ENCODE assay signal across 22 cellular contexts in the genomic region with DNA sequence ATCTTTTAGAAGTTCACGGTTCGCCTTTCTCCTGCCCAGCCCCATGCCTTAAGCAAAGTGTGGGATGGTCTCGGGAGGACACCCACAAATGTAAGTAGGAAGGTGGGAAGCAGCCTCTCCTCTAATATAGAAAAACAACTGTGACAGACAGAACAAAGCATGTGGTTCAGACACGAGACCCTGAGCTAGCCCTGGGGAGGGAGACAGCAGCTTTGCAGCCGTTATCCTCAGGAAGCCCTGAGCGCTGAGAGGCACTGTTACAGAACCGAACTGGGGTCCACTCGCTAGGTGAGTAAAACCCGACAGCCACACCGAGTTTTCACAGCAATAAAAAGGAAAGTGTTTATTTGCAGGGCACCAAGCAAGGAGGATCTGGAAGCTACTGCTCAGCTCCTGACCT.
DNase-seq lines count a peak whose midpoint lies in the region; ATAC-seq, FAIRE-seq and TF ChIP-seq lines count a peak whose summit lies in the region.
"Had no signal": no experiment of that assay in that cellular context is flagged by ENCODE, and none has a peak within 500 bp of the region (broad histone marks: within the 10 kb centered on the region; RNA-seq: fewer than 3 reads in every experiment).

No MANE protein-coding gene starts in this region.

- TF ChIP-seq EP300 in HepG2 (IDR thresholded peaks at IDR 0.05; ENCODE audit: low read depth in 2 of 2, low read length in 2 of 2) (no peak), HepG2 (CRISPR knock-in tag; IDR thresholded peaks at IDR 0.05; ENCODE audit: borderline replicate concordance) (no peak)

- H2AFZ ChIP-seq in GM23338 (peak overlapping the region; percentile 25), Karpas-422 (ENCODE audit: low read length) (no peak overlapping the region), HepG2 (ENCODE audit: low read length) (no peak overlapping the region)

- no peaks in the 10 kb centered on the region for H3K9me2 ChIP-seq in GM23338 (ENCODE audit: insufficient read depth)
- no peaks in the 10 kb centered on the region for H3K9me2 ChIP-seq in Karpas-422 (replicated peaks; ENCODE audit: insufficient read depth, low read length)

- POLR2A ChIA-PET in HepG2 (lab: Yijun Ruan, JAX) = no interaction called here

- H3K79me2 ChIP-seq in GM23338 (replicated peaks; ENCODE audit: insufficient read depth) = no peaks in the 10 kb centered on the region
- H3K79me2 ChIP-seq in Karpas-422 (ENCODE audit: low read length) = no peaks in the 10 kb centered on the region
- H3K79me2 ChIP-seq in HepG2 (ENCODE audit: insufficient read depth, low read length) = no peaks in the 10 kb centered on the region

- H3K27ac ChIP-seq in GM23338 (ENCODE audit: low read depth) (no peak overlapping the region), uterus (peak overlapping the region; percentile 23 to 57), Karpas-422 (ENCODE audit: low read length) (no peak overlapping the region), HepG2 (ENCODE audit: extremely low read length, insufficient read depth, low read length) (no peak overlapping the region)
- H3K27ac ChIP-seq: RWPE1, SJCRH30 had no signal

- no peak overlapping the region for H3K4me3 Mint-ChIP-seq in GM23338
- H3K4me3 Mint-ChIP-seq: CD4-positive, alpha-beta T cell had no signal

- TF ChIP-seq POLR2A in uterus (IDR thresholded peaks at IDR 0.05) (no peak), HepG2 (IDR thresholded peaks at IDR 0.05; ENCODE audit: insufficient read depth in 1 of 2, low read depth in 2 of 2, low read length in 2 of 2) (no peak)

- no peak overlapping the region for H3K27ac Mint-ChIP-seq in GM23338
- H3K27ac Mint-ChIP-seq: CD4-positive, alpha-beta T cell had no signal

- no peak for TF ChIP-seq CTCF in GM23338 (conservative IDR thresholded peaks at IDR 0.05; ENCODE audit: low read depth in 2 of 2)
- TF ChIP-seq CTCF in omental fat pad (IDR thresholded peaks at IDR 0.05) = no peak
- no peak for TF ChIP-seq CTCF in uterus (IDR thresholded peaks at IDR 0.05)
- TF ChIP-seq CTCF in HepG2 (CRISPR knock-in tag; IDR thresholded peaks at IDR 0.05) = no peak

- H3K27me3 ChIP-seq in GM23338 (ENCODE audit: insufficient read depth) (no peaks in the 10 kb centered on the region), uterus (no peaks in the 10 kb centered on the region), Karpas-422 (ENCODE audit: low read length) (no peaks in the 10 kb centered on the region), HepG2 (ENCODE audit: control insufficient read depth in 1 of 2, insufficient read depth in 2 of 2, low read length in 2 of 2) (no peaks in the 10 kb centered on the region)
- H3K27me3 ChIP-seq: SJCRH30 had no signal

- H3K36me3 ChIP-seq in GM23338 (ENCODE audit: insufficient read depth) (no peaks in the 10 kb centered on the region), uterus (no peaks in the 10 kb centered on the region), Karpas-422 (ENCODE audit: insufficient read depth, low read length) (no peaks in the 10 kb centered on the region), HepG2 (replicated peaks in 1 of 2; ENCODE audit: control insufficient read depth in 1 of 2, insufficient read depth in 2 of 2, low read length in 2 of 2) (no peaks in the 10 kb centered on the region)
- H3K36me3 ChIP-seq: HAP-1, SJCRH30 had no signal

- H4K20me1 ChIP-seq in GM23338 (replicated peaks; ENCODE audit: insufficient read depth) (no peaks in the 10 kb centered on the region), Karpas-422 (ENCODE audit: insufficient read depth, low read depth, low read length) (no peaks in the 10 kb centered on the region), HepG2 (ENCODE audit: insufficient read depth, low read length) (no peaks in the 10 kb centered on the region)

- peaks cover 14% of the 10 kb centered on the region for H3K9me3 Mint-ChIP-seq in GM23338

- peaks cover 18% of the 10 kb centered on the region for H3K4me1 Mint-ChIP-seq in GM23338

- in situ Hi-C loops in HepG2 (cut with HindIII; ENCODE audit: extremely low pct_ligation_motif_present, low pct_unique_long_range_greater_than_20kb) = no loop called here

- H3K36me3 Mint-ChIP-seq in GM23338 (ENCODE audit: low read depth) = peaks cover 10% of the 10 kb centered on the region

- BruUV-seq in HepG2 (replicated peaks; lab: Mats Ljungman, UMichigan) = no TSS peak

- no peak overlapping the region for H3K4me3 ChIP-seq in GM23338
- H3K4me3 ChIP-seq in uterus = no peak overlapping the region
- H3K4me3 ChIP-seq in Karpas-422 (ENCODE audit: low read length) = no peak overlapping the region
- H3K4me3 ChIP-seq in HepG2 (replicated peaks in 1 of 3; ENCODE audit: insufficient read depth in 1 of 3, low read depth in 2 of 3, low read length in 3 of 3) = no peak overlapping the region
- H3K4me3 ChIP-seq: HAP-1, SJCRH30 had no signal

- FAIRE-seq in HepG2 (lab: Jason Lieb, UNC) = no peak
- FAIRE-seq: GM19239 had no signal

- CTCF ChIA-PET in HepG2 (lab: Yijun Ruan, JAX; ENCODE audit: low intra/inter-chr PET ratio, low total read pairs) = no interaction called here

- DNase-seq in GM23338 (ENCODE audit: low spot score) (no peak), globus pallidus (ENCODE audit: low spot score) (peak; percentile 40), omental fat pad (ENCODE audit: low spot score) (no peak), uterus (no peak), Karpas-422 (no peak), HepG2 (ENCODE audit: low spot score) (no peak)
- DNase-seq: ACHN; AML-193; CD4-positive, alpha-beta T cell; EL; KG1; NCI-H1048; NCI-H1436 treated with DMSO at 0.1 percent for 48 hours; NCI-H2081; NCI-H510A treated with DMSO at 0.1 percent for 48 hours; NCI-H82; PC-3; SJCRH30 had no signal

- no peak overlapping the region for H3K4me2 ChIP-seq in GM23338
- H3K4me2 ChIP-seq in Karpas-422 (ENCODE audit: low read depth, low read length, poor library complexity, severe bottlenecking) = no peak overlapping the region
- H3K4me2 ChIP-seq in HepG2 (ENCODE audit: low read depth, low read length) = no peak overlapping the region

- H3K4me1 ChIP-seq in GM23338 (ENCODE audit: insufficient read depth) (no peaks in the 10 kb centered on the region), uterus (peaks cover 0 to 4% of the 10 kb centered on the region in 2 donors), Karpas-422 (ENCODE audit: low read length) (no peaks in the 10 kb centered on the region), HepG2 (ENCODE audit: insufficient read depth, low read length) (no peaks in the 10 kb centered on the region)
- H3K4me1 ChIP-seq: HAP-1, SJCRH30 had no signal

- no peak overlapping the region for H3K9ac ChIP-seq in Karpas-422 (ENCODE audit: low read length)
- no peak overlapping the region for H3K9ac ChIP-seq in HepG2 (ENCODE audit: insufficient read depth, low read depth, low read length)

- intact Hi-C loops in uterus (cut with DNase I; ENCODE audit: low total_unique reads) (no loop called here), HepG2 (cut with micrococcal nuclease; ENCODE audit: unreplicated experiment) (no loop called here)

- ATAC-seq in GM23338 (no peak), omental fat pad (ENCODE audit: low FRiP score) (peak; percentile 33), HepG2 (no peak), GM18511 (IDR thresholded peaks at IDR 0.05; ENCODE audit: unreplicated experiment) (no peak)
- ATAC-seq: PC-3 had no signal

- TF ChIP-seq RAD21 in HepG2 (CRISPR knock-in tag; IDR thresholded peaks at IDR 0.05) = no peak

- H3K9me3 ChIP-seq in uterus = no peaks in the 10 kb centered on the region
- no peaks in the 10 kb centered on the region; the same call in 1 of the 2 replicates for H3K9me3 ChIP-seq in Karpas-422 (ENCODE audit: low read length)
- peaks cover 24% of the 10 kb centered on the region for H3K9me3 ChIP-seq in HepG2 (ENCODE audit: low read length)
- H3K9me3 ChIP-seq: HAP-1, SJCRH30 had no signal

- WGBS in HepG2 (ENCODE audit: low lambda C conversion rate) = 40% methylated on average over 10 of the region's 10 CpGs

- H3F3A ChIP-seq in GM23338 (replicated peaks; ENCODE audit: low read depth) = no peaks in the 10 kb centered on the region

- peaks cover 16% of the 10 kb centered on the region for H3K27me3 Mint-ChIP-seq in GM23338 (ENCODE audit: insufficient read depth, low read depth, poor library complexity)
- H3K27me3 Mint-ChIP-seq: CD4-positive, alpha-beta T cell had no signal

TF ChIP-seq in GM23338, 12 proteins besides CTCF, POLR2A, EP300 and RAD21 (continues in another document):
- no peak for TF ChIP-seq CREB1 (CRISPR knock-in tag; IDR thresholded peaks at IDR 0.05; ENCODE audit: low read depth)
- no peak for TF ChIP-seq POLR2AphosphoS5 (IDR thresholded peaks at IDR 0.05; ENCODE audit: low read depth)

TF ChIP-seq in HepG2, 621 proteins besides CTCF, POLR2A, EP300 and RAD21 (continues in another document):
- TF ChIP-seq, protein P1, sequence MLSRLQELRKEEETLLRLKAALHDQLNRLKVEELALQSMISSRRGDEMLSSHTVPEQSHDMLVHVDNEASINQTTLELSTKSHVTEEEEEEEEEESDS (CRISPR knock-in tag; IDR thresholded peaks at IDR 0.05; ENCODE audit: borderline replicate concordance) = no peak
- TF ChIP-seq ZNF530 (CRISPR knock-in tag; IDR thresholded peaks at IDR 0.05; ENCODE audit: low read depth) (no peak), ZNF224 (CRISPR knock-in tag; IDR thresholded peaks at IDR 0.05) (no peak), ATF4 (CRISPR knock-in tag; IDR thresholded peaks at IDR 0.05) (no peak), BRCA1 (CRISPR knock-in tag; IDR thresholded peaks at IDR 0.05) (no peak)
- TF ChIP-seq, protein P2, sequence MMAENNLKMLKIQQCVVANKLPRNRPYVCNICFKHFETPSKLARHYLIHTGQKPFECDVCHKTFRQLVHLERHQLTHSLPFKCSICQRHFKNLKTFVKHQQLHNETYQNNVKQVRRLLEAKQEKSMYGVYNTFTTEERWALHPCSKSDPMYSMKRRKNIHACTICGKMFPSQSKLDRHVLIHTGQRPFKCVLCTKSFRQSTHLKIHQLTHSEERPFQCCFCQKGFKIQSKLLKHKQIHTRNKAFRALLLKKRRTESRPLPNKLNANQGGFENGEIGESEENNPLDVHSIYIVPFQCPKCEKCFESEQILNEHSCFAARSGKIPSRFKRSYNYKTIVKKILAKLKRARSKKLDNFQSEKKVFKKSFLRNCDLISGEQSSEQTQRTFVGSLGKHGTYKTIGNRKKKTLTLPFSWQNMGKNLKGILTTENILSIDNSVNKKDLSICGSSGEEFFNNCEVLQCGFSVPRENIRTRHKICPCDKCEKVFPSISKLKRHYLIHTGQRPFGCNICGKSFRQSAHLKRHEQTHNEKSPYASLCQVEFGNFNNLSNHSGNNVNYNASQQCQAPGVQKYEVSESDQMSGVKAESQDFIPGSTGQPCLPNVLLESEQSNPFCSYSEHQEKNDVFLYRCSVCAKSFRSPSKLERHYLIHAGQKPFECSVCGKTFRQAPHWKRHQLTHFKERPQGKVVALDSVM (CRISPR knock-in tag; IDR thresholded peaks at IDR 0.05) = no peak

Comparison
In these comparisons a context has a peak if more than half of its experiments do, and no peak if none do; other contexts are left out.
1. H3K27ac ChIP-seq: peak in uterus (2 of 2); none in GM23338 (single experiment), Karpas-422 (single experiment) and HepG2 (single experiment).